Comparison of ENCODE assay signal across 12 cellular contexts in the genomic region with DNA sequence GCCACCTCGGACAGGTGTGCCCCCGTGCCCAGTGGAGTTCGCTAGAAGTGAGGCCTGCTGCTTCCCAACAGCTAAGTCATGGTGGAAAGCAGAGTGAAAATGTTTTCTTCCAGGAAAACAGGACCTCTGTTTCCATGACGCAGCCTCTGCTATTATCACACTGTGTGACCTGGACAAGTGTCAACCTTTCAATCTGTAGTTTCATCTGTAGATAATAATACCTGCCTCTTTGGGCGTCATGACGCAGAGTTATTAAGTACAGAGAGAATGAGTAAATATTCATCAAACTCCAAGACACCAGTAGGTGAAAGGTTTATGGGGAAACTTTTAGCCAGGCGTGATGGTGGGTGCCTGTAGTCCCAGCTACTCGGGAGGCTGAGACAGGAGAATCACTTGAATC.
"Had no signal": no experiment of that assay in that cellular context is flagged by ENCODE, and none has a peak within 500 bp of the region (broad histone marks: within the 10 kb centered on the region; RNA-seq: fewer than 3 reads in every experiment).

No MANE protein-coding gene starts in this region.

- H3K9me3 Mint-ChIP-seq: activated CD4-positive, alpha-beta T cell treated with anti-CD3 and anti-CD28 coated beads, Interleukin-2, amount 10 ng/mL, durations not matched to agents 7 days and 5 days; activated T-helper 2 cell treated with anti-CD3 and anti-CD28 coated beads, Interferon-gamma antibody, Interleukin-2, Interleukin-4, amounts not matched to agents 10 μg/mL and 5 μg/mL and 100 μg/mL, durations not matched to agents 14 hours and 24 hours and 36 hours; stimulated activated naive B cell treated with anti-CD40 and anti-IgM and Interleukin-4, amounts not matched to agents 10 μg/mL and 1 μg/mL and 100 μg/mL, for 72 hours had no signal

- H3K27ac ChIP-seq: neutrophil, upper lobe of right lung had no signal

- ATAC-seq: left lobe of liver; stimulated activated naive B cell treated with anti-CD40 and anti-IgM and Interleukin-4, amounts not matched to agents 10 μg/mL and 1 μg/mL and 100 μg/mL, for 72 hours; T-helper 17 cell; upper lobe of right lung had no signal

- H3K9me3 ChIP-seq: neutrophil, upper lobe of right lung had no signal

- H3K36me3 ChIP-seq: neutrophil, upper lobe of right lung had no signal

- H3K4me3 Mint-ChIP-seq: activated CD4-positive, alpha-beta T cell treated with anti-CD3 and anti-CD28 coated beads, Interleukin-2, amount 10 ng/mL, durations not matched to agents 7 days and 5 days; stimulated activated naive B cell treated with anti-CD40 and anti-IgM and Interleukin-4, amounts not matched to agents 10 μg/mL and 1 μg/mL and 100 μg/mL, for 72 hours; T-helper 17 cell had no signal

- H3K36me3 Mint-ChIP-seq: stimulated activated naive B cell treated with anti-CD40 and anti-IgM and Interleukin-4, amounts not matched to agents 10 μg/mL and 1 μg/mL and 100 μg/mL, for 72 hours had no signal

- H3K27me3 ChIP-seq: upper lobe of right lung had no signal

- DNase-seq: activated CD4-positive, alpha-beta T cell treated with anti-CD3 and anti-CD28 coated beads, Interleukin-2, amount 10 ng/mL, durations not matched to agents 7 days and 5 days; activated CD4-positive, CD25-positive, alpha-beta regulatory T cell; activated CD8-positive, alpha-beta memory T cell treated with anti-CD3 and anti-CD28 coated beads for 24 hours; activated naive CD4-positive, alpha-beta T cell treated with anti-CD3 and anti-CD28 coated beads, Interleukin-2, amount 50 U/mL, for 16 hours; activated T-cell treated with anti-CD3 and anti-CD28 coated beads for 4 hours; glutamatergic neuron; stimulated activated naive B cell treated with anti-CD40 and anti-IgM and Interleukin-4, amounts not matched to agents 10 μg/mL and 1 μg/mL and 100 μg/mL, for 72 hours; T-helper 17 cell; upper lobe of right lung had no signal

- H3K4me1 Mint-ChIP-seq: activated CD4-positive, alpha-beta T cell treated with anti-CD3 and anti-CD28 coated beads, Interleukin-2, amount 10 ng/mL, durations not matched to agents 7 days and 5 days had no signal

- H3K27ac Mint-ChIP-seq: activated CD4-positive, alpha-beta T cell treated with anti-CD3 and anti-CD28 coated beads, Interleukin-2, amount 10 ng/mL, durations not matched to agents 7 days and 5 days; activated T-helper 2 cell treated with anti-CD3 and anti-CD28 coated beads, Interferon-gamma antibody, Interleukin-2, Interleukin-4, amounts not matched to agents 10 μg/mL and 5 μg/mL and 100 μg/mL, durations not matched to agents 14 hours and 24 hours and 36 hours; T-helper 17 cell had no signal

- H3K4me3 ChIP-seq: upper lobe of right lung had no signal
